ENCODE assay signal across 29 cellular contexts in the genomic region with DNA sequence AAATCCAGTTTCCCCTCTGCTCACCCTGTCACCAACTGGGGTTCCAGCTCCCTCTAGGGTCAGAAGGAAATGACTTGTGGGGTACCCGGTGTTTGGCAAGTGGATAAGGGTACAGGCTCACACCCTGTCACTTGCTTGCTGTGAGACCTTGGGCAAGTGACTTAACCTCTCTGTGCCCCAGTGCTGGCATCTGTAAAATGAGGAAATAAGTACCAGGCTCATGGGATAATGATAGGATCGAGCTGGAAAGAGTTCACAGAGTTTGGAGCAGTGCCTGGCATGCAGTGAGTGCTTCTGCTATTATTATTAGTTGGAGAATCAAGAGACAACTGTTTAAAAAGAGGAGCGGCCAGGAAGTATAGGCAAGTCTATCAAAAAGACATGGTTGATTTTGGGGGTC. TPM values are rescaled to one million over a fixed set of nuclear protein-coding genes. Genes with fewer than 3 reads are reported as not detected.
"Had no signal": no experiment of that assay in that cellular context is flagged by ENCODE, and none has a peak within 500 bp of the region (broad histone marks: within the 10 kb centered on the region; RNA-seq: fewer than 3 reads in every experiment).

No MANE protein-coding gene starts in this region.

- H3K4me1 ChIP-seq: left lung, lower lobe of right lung, pancreas had no signal

- H3K4me1 Mint-ChIP-seq: immature natural killer cell had no signal

- H3K4me2 ChIP-seq: neural progenitor cell had no signal

- H3K36me3 Mint-ChIP-seq: immature natural killer cell; memory B cell; mesothelial cell of epicardium; natural killer cell treated with Interleukin-12 subunit alpha and Interleukin-12 subunit beta and Interleukin-15 and Interleukin-18, amount 100 ng/mL, for 72 hours; neural progenitor cell; stimulated activated memory B cell treated with anti-CD40 and anti-IgM and Interleukin-4, amounts not matched to agents 10 μg/mL and 1 μg/mL and 100 μg/mL, for 72 hours had no signal

- H3K9ac ChIP-seq: neural progenitor cell had no signal

- H3K9me3 Mint-ChIP-seq: immature natural killer cell; memory B cell; mesothelial cell of epicardium; natural killer cell treated with Interleukin-12 subunit alpha and Interleukin-12 subunit beta and Interleukin-15 and Interleukin-18, amount 100 ng/mL, for 72 hours; neural progenitor cell; stimulated activated memory B cell treated with anti-CD40 and anti-IgM and Interleukin-4, amounts not matched to agents 10 μg/mL and 1 μg/mL and 100 μg/mL, for 72 hours; stimulated activated naive CD8-positive, alpha-beta T cell treated with anti-CD3 and anti-CD28 coated beads, Interleukin-15, Interleukin-2, amounts not matched to agents 100 ng/mL and 50 ng/mL, for 24 hours had no signal

- H2AFZ ChIP-seq: neural progenitor cell had no signal

- H3K9me3 ChIP-seq: esophagus muscularis mucosa, gastroesophageal sphincter, left lung, lower lobe of right lung, pancreas, spleen, testis, transverse colon had no signal

- H3K36me3 ChIP-seq: esophagus muscularis mucosa, gastroesophageal sphincter, left lung, lower lobe of right lung, neural progenitor cell, pancreas, spleen, transverse colon had no signal

- H3K27ac ChIP-seq: epithelial cell of prostate, esophagus muscularis mucosa, gastroesophageal sphincter, left lung, lower lobe of right lung, neural progenitor cell, pancreas, spleen, testis, transverse colon had no signal

- DNase-seq: effector memory CD4-positive, alpha-beta T cell; glutamatergic neuron; immature natural killer cell; left lung; lower lobe of right lung; nucleus accumbens; pancreas; spleen; stimulated activated CD4-positive, alpha-beta T cell treated with anti-CD3 and anti-CD28 coated beads, Interleukin-15, amount 100 ng/mL, for 24 hours; stimulated activated CD4-positive, alpha-beta T cell treated with anti-CD3 and anti-CD28 coated beads, Interleukin-1b, Interleukin-23, amount 100 ng/mL, for 48 hours; stimulated activated CD4-positive, alpha-beta T cell treated with anti-CD3 and anti-CD28 coated beads, Interleukin-4, amount 100 ng/mL, for 24 hours; testis; transverse colon had no signal

- FAIRE-seq: keratinocyte, pancreas had no signal

- H3K4me3 ChIP-seq: esophagus muscularis mucosa, gastroesophageal sphincter, left lung, lower lobe of right lung, neural progenitor cell, pancreas, spleen, testis, transverse colon had no signal

- H3K27ac Mint-ChIP-seq: immature natural killer cell; memory B cell; mesothelial cell of epicardium; natural killer cell treated with Interleukin-12 subunit alpha and Interleukin-12 subunit beta and Interleukin-15 and Interleukin-18, amount 100 ng/mL, for 72 hours; progenitor cell of endocrine pancreas; stimulated activated memory B cell treated with anti-CD40 and anti-IgM and Interleukin-4, amounts not matched to agents 10 μg/mL and 1 μg/mL and 100 μg/mL, for 72 hours; stimulated activated naive CD8-positive, alpha-beta T cell treated with anti-CD3 and anti-CD28 coated beads, Interleukin-15, Interleukin-2, amounts not matched to agents 100 ng/mL and 50 ng/mL, for 24 hours had no signal

- H3K4me3 Mint-ChIP-seq: immature natural killer cell; memory B cell; mesothelial cell of epicardium; natural killer cell treated with Interleukin-12 subunit alpha and Interleukin-12 subunit beta and Interleukin-15 and Interleukin-18, amount 100 ng/mL, for 72 hours; neural progenitor cell; stimulated activated memory B cell treated with anti-CD40 and anti-IgM and Interleukin-4, amounts not matched to agents 10 μg/mL and 1 μg/mL and 100 μg/mL, for 72 hours; stimulated activated naive CD8-positive, alpha-beta T cell treated with anti-CD3 and anti-CD28 coated beads, Interleukin-15, Interleukin-2, amounts not matched to agents 100 ng/mL and 50 ng/mL, for 24 hours had no signal

- ATAC-seq: gastroesophageal sphincter; lower lobe of right lung; stimulated activated memory B cell treated with anti-CD40 and anti-IgM and Interleukin-4, amounts not matched to agents 10 μg/mL and 1 μg/mL and 100 μg/mL, for 72 hours had no signal

RNA-seq across cellular contexts. Expression of a gene that starts 53.7 kb away (rescaled TPM):
- total RNA-seq: esophagus muscularis mucosa, fibroblast of villous mesenchyme, mucosa of gallbladder, myocyte, skeletal muscle tissue, transverse colon, urinary bladder had no signal
